8 cellular contexts compared by ENCODE assay signal in genomic region chr7:33108591-33108930, GRCh38. TPM values are rescaled to one million over a fixed set of nuclear protein-coding genes. Genes with fewer than 3 reads are reported as not detected.
A peak's percentile ranks its signal among the peaks of the same experiment; 100 is the strongest.
DNase-seq lines count a peak whose midpoint lies in the region; TF ChIP-seq lines count a peak whose summit lies in the region.

No MANE protein-coding gene starts in this region.

- peak overlapping the region; percentile 93 for H3K4me3 ChIP-seq in GM12865 (ENCODE audit: low read depth, low read length)
- H3K4me3 ChIP-seq in HFF-Myc (replicated peaks; ENCODE audit: low read depth, low read length): peak overlapping the region; percentile 82
- H3K4me3 ChIP-seq in OCI-LY3 (ENCODE audit: low read length): peak overlapping the region; percentile 90
- peak overlapping the region; percentile 90 to 97 (median 97) for H3K4me3 ChIP-seq in breast epithelium
- H3K4me3 ChIP-seq in vagina: peak overlapping the region; percentile 94 to 99

- H3K4me1 ChIP-seq in OCI-LY3 (ENCODE audit: low read length) (peaks cover 14% of the 10 kb centered on the region), breast epithelium (peaks cover 3 to 16% of the 10 kb centered on the region in 2 donors), vagina (peaks cover 48% of the 10 kb centered on the region)

- TF ChIP-seq CTCF in GM12865 (IDR thresholded peaks at IDR 0.05; ENCODE audit: insufficient read depth, low read depth, low read length, missing control alignments): no peak
- TF ChIP-seq CTCF in HFF-Myc (IDR thresholded peaks at IDR 0.05; ENCODE audit: low read depth, low read length, missing control alignments): no peak
- TF ChIP-seq CTCF in OCI-LY3 (IDR thresholded peaks at IDR 0.05; ENCODE audit: low read depth, low read length): no peak
- no peak for TF ChIP-seq CTCF in breast epithelium (IDR thresholded peaks at IDR 0.05)
- peak; percentile 22 for TF ChIP-seq CTCF in mesothelial cell of epicardium (IDR thresholded peaks at IDR 0.05; ENCODE audit: unreplicated experiment)
- TF ChIP-seq CTCF in vagina (IDR thresholded peaks at IDR 0.05): no peak
- no peak for TF ChIP-seq CTCF in GM13977 (IDR thresholded peaks at IDR 0.05; ENCODE audit: extremely low read depth, insufficient read depth, missing control alignments)

- H3K9me3 ChIP-seq in OCI-LY3 (ENCODE audit: insufficient read depth, low read length) (no peaks in the 10 kb centered on the region), breast epithelium (no peaks in the 10 kb centered on the region), vagina (no peaks in the 10 kb centered on the region)

- TF ChIP-seq POLR2A in breast epithelium (IDR thresholded peaks at IDR 0.05): no peak
- no peak for TF ChIP-seq POLR2A in vagina (IDR thresholded peaks at IDR 0.05)

- peak overlapping the region; percentile 94 for H3K4me2 ChIP-seq in OCI-LY3 (ENCODE audit: low read length)

- H3K27me3 ChIP-seq in OCI-LY3 (ENCODE audit: low read depth, low read length): no peaks in the 10 kb centered on the region
- no peaks in the 10 kb centered on the region for H3K27me3 ChIP-seq in breast epithelium
- no peaks in the 10 kb centered on the region for H3K27me3 ChIP-seq in vagina

- H3K27ac ChIP-seq in OCI-LY3 (ENCODE audit: low read length) (peak overlapping the region; percentile 61), breast epithelium (peak overlapping the region; percentile 68 to 77), vagina (peak overlapping the region; percentile 82)

- H3K4me3 Mint-ChIP-seq in mesothelial cell of epicardium: peak overlapping the region; percentile 86

- peaks cover 11% of the 10 kb centered on the region for H3K27me3 Mint-ChIP-seq in mesothelial cell of epicardium (ENCODE audit: low read depth)

- H3K9ac ChIP-seq in OCI-LY3 (ENCODE audit: low read length): peak overlapping the region; percentile 84

- peaks cover 9% of the 10 kb centered on the region; the same call in 1 of the 2 replicates for H4K20me1 ChIP-seq in OCI-LY3 (ENCODE audit: insufficient read depth, low read length)

- intact Hi-C loops in breast epithelium (cut with DNase I; ENCODE audit: low total_unique reads): no loop called here
- intact Hi-C loops in vagina (cut with DNase I): no loop called here

- peaks cover 56% of the 10 kb centered on the region for H3K79me2 ChIP-seq in OCI-LY3 (ENCODE audit: low read length)

- H3K36me3 ChIP-seq in OCI-LY3 (replicated peaks; ENCODE audit: low read depth, low read length) (no peaks in the 10 kb centered on the region), breast epithelium (no peaks in the 10 kb centered on the region), vagina (peaks cover 0 to 1% of the 10 kb centered on the region in 2 donors)

- in situ Hi-C loops in GM13977 (cut with MboI; ENCODE audit: low pct_unique_long_range_greater_than_20kb, low sequenced_read_pairs, unreplicated experiment): no loop called here

- H3K4me1 Mint-ChIP-seq in mesothelial cell of epicardium: peaks cover 21% of the 10 kb centered on the region

- H3K27ac Mint-ChIP-seq in mesothelial cell of epicardium: peak overlapping the region; percentile 84

- no peaks in the 10 kb centered on the region for H3K36me3 Mint-ChIP-seq in mesothelial cell of epicardium

- H2AFZ ChIP-seq in OCI-LY3 (ENCODE audit: low read depth, low read length): 0 out of 2 replicates have a peak overlapping the region, but pooled peaks have one; percentile 24

- peak; percentile 19 for DNase-seq in GM12865 (ENCODE audit: low read depth)
- no peak for DNase-seq in HFF-Myc (ENCODE audit: extremely low read depth, low read depth)
- no peak for DNase-seq in breast epithelium (ENCODE audit: low spot score in 2 of 2)
- DNase-seq in mesothelial cell of epicardium (ENCODE audit: low spot score in 2 of 2, unreplicated experiment in 2 of 2): no peak
- no peak for DNase-seq in vagina (ENCODE audit: extremely low spot score in 2 of 2)
- DNase-seq in NCI-H1436 (lab: John Stamatoyannopoulos, UW): no peak
- DNase-seq in GM13977 (ENCODE audit: low spot score): no peak

- no peaks in the 10 kb centered on the region for H3K9me3 Mint-ChIP-seq in mesothelial cell of epicardium

RNA-seq across cellular contexts. Expression of gene RP9, which starts 0.6 kb away (rescaled TPM):
- total RNA-seq in breast epithelium: 10 to 100 TPM in 2 of 3 donors, 1 to 10 TPM in 1; 8.5 to 17.0 (median 13.4) TPM
- 17.5 to 20.5 TPM (median 20.3 TPM) in 3 replicates for total RNA-seq in mesothelial cell of epicardium
- 10.3 TPM for total RNA-seq in vagina

RNA-seq across cellular contexts. Expression of gene BBS9, which starts 20.8 kb away (rescaled TPM):
- 10 to 100 TPM; 27.4 to 49.5 (median 43.6) TPM for total RNA-seq in breast epithelium
- 23.1 to 26.9 TPM (median 24.2 TPM) in 3 replicates for total RNA-seq in mesothelial cell of epicardium
- 31.2 TPM for total RNA-seq in vagina

RNA-seq across cellular contexts. Expression of gene NT5C3A, which starts 46.0 kb away (rescaled TPM):
- total RNA-seq in breast epithelium (10 to 100 TPM; 22.2 to 42.3 (median 27.5) TPM), mesothelial cell of epicardium (28.2 to 32.0 TPM (median 29.8 TPM) in 3 replicates), vagina (17.2 TPM)
